ENCODE assay signal across 9 cellular contexts in the genomic region with DNA sequence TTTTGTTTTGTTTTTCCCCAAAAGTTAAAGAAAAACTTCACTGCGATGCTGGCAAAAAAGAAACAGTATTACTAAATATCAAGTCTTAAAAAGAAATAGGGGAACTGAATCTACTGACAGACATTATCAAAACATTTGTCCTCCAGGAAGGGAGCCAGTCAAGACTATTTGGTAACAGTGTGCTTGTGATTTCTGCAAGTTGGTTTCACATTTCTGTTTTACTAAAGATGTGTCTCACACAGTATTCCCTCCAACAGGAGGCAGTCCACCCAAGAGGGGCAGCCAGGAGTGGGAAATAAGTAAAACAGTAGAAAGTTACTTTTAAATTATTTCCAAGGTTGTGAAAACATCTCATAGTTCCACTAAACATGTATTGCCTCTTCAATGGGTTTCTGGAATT.
DNase-seq lines count a peak whose midpoint lies in the region; ATAC-seq and TF ChIP-seq lines count a peak whose summit lies in the region.
"Had no signal": no experiment of that assay in that cellular context is flagged by ENCODE, and none has a peak within 500 bp of the region (broad histone marks: within the 10 kb centered on the region; RNA-seq: fewer than 3 reads in every experiment).

No MANE protein-coding gene starts in this region.

- peaks cover 13% of the 10 kb centered on the region for H3F3A ChIP-seq in GM23248 (ENCODE audit: insufficient read depth)

- TF ChIP-seq CTCF in heart right ventricle (IDR thresholded peaks at IDR 0.05), result peak in 4 of 9 donors; percentile 11 to 27 (median 18)

- H3K9ac ChIP-seq in GM23248, result no peak overlapping the region

- ATAC-seq in heart right ventricle (peak in 6 of 8 donors; percentile 32 to 66 (median 49)), HG03571 (IDR thresholded peaks at IDR 0.05; ENCODE audit: unreplicated experiment) (no peak)
- ATAC-seq in stimulated activated effector memory CD8-positive, alpha-beta T cell treated with anti-CD3 and anti-CD28 coated beads, Interleukin-12 subunit alpha, Interleukin-12 subunit beta, amount 100 ng/mL, for 72 hours, result no peak
- ATAC-seq in activated CD8-positive, alpha-beta memory T cell treated with anti-CD3 and anti-CD28 coated beads, Interleukin-2, amount 10 ng/mL, durations not matched to agents 7 days and 5 days, result no peak

- H3K9me3 ChIP-seq in GM23248 (ENCODE audit: low read depth), result no peaks in the 10 kb centered on the region
- no peaks in the 10 kb centered on the region for H3K9me3 ChIP-seq in heart right ventricle

- H3K27me3 ChIP-seq in GM23248 (replicated peaks; ENCODE audit: insufficient read depth), result no peaks in the 10 kb centered on the region
- H3K27me3 ChIP-seq in heart right ventricle, result no peaks in the 10 kb centered on the region

- DNase-seq in GM23248 (peak; percentile 31), SIG-M5 (lab: John Stamatoyannopoulos, UW) (peak; percentile 59), heart right ventricle (no peak), HEK293T (ENCODE audit: extremely low spot score) (no peak), NCI-H146 (lab: John Stamatoyannopoulos, UW) (no peak)
- DNase-seq in stimulated activated effector memory CD8-positive, alpha-beta T cell treated with anti-CD3 and anti-CD28 coated beads, Interleukin-12 subunit alpha, Interleukin-12 subunit beta, amount 100 ng/mL, for 72 hours (ENCODE audit: low spot score in 2 of 2), result no peak
- DNase-seq in activated CD8-positive, alpha-beta memory T cell treated with anti-CD3 and anti-CD28 coated beads, Interleukin-2, amount 10 ng/mL, durations not matched to agents 7 days and 5 days, result no peak
- DNase-seq: NCI-H1092 had no signal

- H4K20me1 ChIP-seq in GM23248 (ENCODE audit: insufficient read depth), result peaks cover 29% of the 10 kb centered on the region

- peaks cover 100% of the 10 kb centered on the region for H3K79me2 ChIP-seq in GM23248 (ENCODE audit: insufficient read depth)

- peaks cover 26% of the 10 kb centered on the region; the same call in 1 of the 2 replicates for H3K36me3 ChIP-seq in GM23248 (ENCODE audit: low read depth)
- peaks cover 0 to 48% (median 14%) of the 10 kb centered on the region in 9 donors for H3K36me3 ChIP-seq in heart right ventricle

- H3K27me3 Mint-ChIP-seq in activated CD8-positive, alpha-beta memory T cell treated with anti-CD3 and anti-CD28 coated beads, Interleukin-2, amount 10 ng/mL, durations not matched to agents 7 days and 5 days, result no peaks in the 10 kb centered on the region

- no peaks in the 10 kb centered on the region for H3K9me3 Mint-ChIP-seq in stimulated activated effector memory CD8-positive, alpha-beta T cell treated with anti-CD3 and anti-CD28 coated beads, Interleukin-12 subunit alpha, Interleukin-12 subunit beta, amount 100 ng/mL, for 72 hours
- no peaks in the 10 kb centered on the region for H3K9me3 Mint-ChIP-seq in activated CD8-positive, alpha-beta memory T cell treated with anti-CD3 and anti-CD28 coated beads, Interleukin-2, amount 10 ng/mL, durations not matched to agents 7 days and 5 days (ENCODE audit: low read depth)

- peak overlapping the region; percentile 50 for H3K27ac Mint-ChIP-seq in stimulated activated effector memory CD8-positive, alpha-beta T cell treated with anti-CD3 and anti-CD28 coated beads, Interleukin-12 subunit alpha, Interleukin-12 subunit beta, amount 100 ng/mL, for 72 hours
- H3K27ac Mint-ChIP-seq in activated CD8-positive, alpha-beta memory T cell treated with anti-CD3 and anti-CD28 coated beads, Interleukin-2, amount 10 ng/mL, durations not matched to agents 7 days and 5 days, result no peak overlapping the region

- H3K4me3 Mint-ChIP-seq in stimulated activated effector memory CD8-positive, alpha-beta T cell treated with anti-CD3 and anti-CD28 coated beads, Interleukin-12 subunit alpha, Interleukin-12 subunit beta, amount 100 ng/mL, for 72 hours, result no peak overlapping the region
- H3K4me3 Mint-ChIP-seq in activated CD8-positive, alpha-beta memory T cell treated with anti-CD3 and anti-CD28 coated beads, Interleukin-2, amount 10 ng/mL, durations not matched to agents 7 days and 5 days, result no peak overlapping the region

- CTCF ChIA-PET in HEK293T (lab: Yijun Ruan, JAX), result no interaction called here
- CTCF ChIA-PET in activated CD8-positive, alpha-beta memory T cell treated with anti-CD3 and anti-CD28 coated beads, Interleukin-2, amount 10 ng/mL, durations not matched to agents 7 days and 5 days (lab: Charles Lee), result no interaction called here

- WGBS in GM23248 (ENCODE audit: low coverage in 1 of 2, low lambda C conversion rate in 2 of 2, missing lambda C conversion rate in 2 of 2), 2 experiments, result 7 to 16% methylated on average over 1 of the region's 1 CpG
- 72 to 82% methylated on average over 1 of the region's 1 CpG for WGBS in heart right ventricle, 2 donors

- in situ Hi-C loops in GM23248 (cut with MboI), result no loop called here

- H3K4me1 Mint-ChIP-seq in stimulated activated effector memory CD8-positive, alpha-beta T cell treated with anti-CD3 and anti-CD28 coated beads, Interleukin-12 subunit alpha, Interleukin-12 subunit beta, amount 100 ng/mL, for 72 hours, result peaks cover 19% of the 10 kb centered on the region
- H3K4me1 Mint-ChIP-seq in activated CD8-positive, alpha-beta memory T cell treated with anti-CD3 and anti-CD28 coated beads, Interleukin-2, amount 10 ng/mL, durations not matched to agents 7 days and 5 days, result peaks cover 32% of the 10 kb centered on the region

- H2AFZ ChIP-seq in GM23248, result no peak overlapping the region

- H3K27ac ChIP-seq in GM23248 (0 out of 2 replicates have a peak overlapping the region, but pooled peaks have one; percentile 3), heart right ventricle (peak overlapping the region in 4 of 10 donors; percentile 7 to 83 (median 22))

- POLR2A ChIA-PET in HEK293T (lab: Yijun Ruan, JAX), result no interaction called here

- H3K9me2 ChIP-seq in GM23248 (ENCODE audit: insufficient read depth), result no peaks in the 10 kb centered on the region

- H3K4me3 ChIP-seq in GM23248, result no peak overlapping the region
- no peak overlapping the region for H3K4me3 ChIP-seq in heart right ventricle

- H3K4me2 ChIP-seq in GM23248 (ENCODE audit: unreplicated experiment), result no peak overlapping the region

- intact Hi-C loops in heart right ventricle (cut with DNase I), result loop anchor here in 1 of 10 donors (10.0 kb wide), 1 partner anchor 82 kb away; the partner anchor contains the start of gene PUM1

- H3K36me3 Mint-ChIP-seq in stimulated activated effector memory CD8-positive, alpha-beta T cell treated with anti-CD3 and anti-CD28 coated beads, Interleukin-12 subunit alpha, Interleukin-12 subunit beta, amount 100 ng/mL, for 72 hours, result peaks cover 98% of the 10 kb centered on the region
- peaks cover 48% of the 10 kb centered on the region for H3K36me3 Mint-ChIP-seq in activated CD8-positive, alpha-beta memory T cell treated with anti-CD3 and anti-CD28 coated beads, Interleukin-2, amount 10 ng/mL, durations not matched to agents 7 days and 5 days

- H3K4me1 ChIP-seq in GM23248 (ENCODE audit: insufficient read depth), result peaks cover 39% of the 10 kb centered on the region
- peaks cover 4 to 59% (median 53%) of the 10 kb centered on the region in 9 donors for H3K4me1 ChIP-seq in heart right ventricle

TF ChIP-seq in HEK293T, 16 proteins besides CTCF, POLR2A, EP300 and RAD21:
- TF ChIP-seq PKNOX1 (IDR thresholded peaks at IDR 0.05), result no peak

Comparison
In these comparisons a context has a peak if more than half of its experiments do, and no peak if none do; other contexts are left out.
1. DNase-seq: peak in GM23248 (single experiment) and SIG-M5 (single experiment); none in heart right ventricle (0 of 2), stimulated activated effector memory CD8-positive, alpha-beta T cell treated with anti-CD3 and anti-CD28 coated beads, Interleukin-12 subunit alpha, Interleukin-12 subunit beta, amount 100 ng/mL, for 72 hours (0 of 2), HEK293T (single experiment), activated CD8-positive, alpha-beta memory T cell treated with anti-CD3 and anti-CD28 coated beads, Interleukin-2, amount 10 ng/mL, durations not matched to agents 7 days and 5 days (single experiment) and NCI-H146 (single experiment).
2. ATAC-seq: peak in heart right ventricle (6 of 8); none in stimulated activated effector memory CD8-positive, alpha-beta T cell treated with anti-CD3 and anti-CD28 coated beads, Interleukin-12 subunit alpha, Interleukin-12 subunit beta, amount 100 ng/mL, for 72 hours (single experiment), HG03571 (single experiment) and activated CD8-positive, alpha-beta memory T cell treated with anti-CD3 and anti-CD28 coated beads, Interleukin-2, amount 10 ng/mL, durations not matched to agents 7 days and 5 days (single experiment).